Comparison of ENCODE assay signal across 2 cellular contexts in the genomic region with DNA sequence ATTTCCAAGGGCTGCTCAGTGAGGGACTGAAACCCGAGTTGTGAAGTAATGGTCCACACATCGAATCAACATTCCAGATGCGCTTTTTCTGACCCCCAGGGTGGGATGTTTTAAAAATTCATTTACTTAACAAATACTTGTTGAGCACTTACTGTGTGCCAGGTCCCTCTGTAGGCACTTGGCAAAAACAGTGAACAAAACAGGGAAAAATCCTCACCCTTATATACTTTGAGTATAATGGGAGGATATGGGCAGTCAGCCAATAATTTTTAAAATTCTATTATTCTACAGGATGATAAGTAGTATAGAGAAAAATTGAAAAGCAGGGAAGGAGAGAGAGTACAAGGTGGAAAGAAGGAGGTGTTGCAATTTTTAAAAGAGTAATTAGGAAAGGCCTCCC.
TF ChIP-seq lines count a peak whose summit lies in the region.

No MANE protein-coding gene starts in this region.

TF ChIP-seq in WTC11, 78 proteins besides CTCF, POLR2A, EP300 and RAD21 (continued from another document):
- TF ChIP-seq NR3C1 (CRISPR knock-in tag; conservative IDR thresholded peaks at IDR 0.05; ENCODE audit: low read depth) (no peak), PRDM15 (CRISPR knock-in tag; IDR thresholded peaks at IDR 0.05) (no peak), ERG (CRISPR knock-in tag; IDR thresholded peaks at IDR 0.05) (no peak), RORB (CRISPR knock-in tag; IDR thresholded peaks at IDR 0.05) (no peak), ZSCAN18 (CRISPR knock-in tag; IDR thresholded peaks at IDR 0.05) (no peak), ZNF532 (CRISPR knock-in tag; IDR thresholded peaks at IDR 0.05; ENCODE audit: borderline replicate concordance) (no peak), PRRX2 (CRISPR knock-in tag; IDR thresholded peaks at IDR 0.05) (no peak), MXD4 (CRISPR knock-in tag; IDR thresholded peaks at IDR 0.05; ENCODE audit: borderline replicate concordance) (no peak)
- TF ChIP-seq, protein P1, sequence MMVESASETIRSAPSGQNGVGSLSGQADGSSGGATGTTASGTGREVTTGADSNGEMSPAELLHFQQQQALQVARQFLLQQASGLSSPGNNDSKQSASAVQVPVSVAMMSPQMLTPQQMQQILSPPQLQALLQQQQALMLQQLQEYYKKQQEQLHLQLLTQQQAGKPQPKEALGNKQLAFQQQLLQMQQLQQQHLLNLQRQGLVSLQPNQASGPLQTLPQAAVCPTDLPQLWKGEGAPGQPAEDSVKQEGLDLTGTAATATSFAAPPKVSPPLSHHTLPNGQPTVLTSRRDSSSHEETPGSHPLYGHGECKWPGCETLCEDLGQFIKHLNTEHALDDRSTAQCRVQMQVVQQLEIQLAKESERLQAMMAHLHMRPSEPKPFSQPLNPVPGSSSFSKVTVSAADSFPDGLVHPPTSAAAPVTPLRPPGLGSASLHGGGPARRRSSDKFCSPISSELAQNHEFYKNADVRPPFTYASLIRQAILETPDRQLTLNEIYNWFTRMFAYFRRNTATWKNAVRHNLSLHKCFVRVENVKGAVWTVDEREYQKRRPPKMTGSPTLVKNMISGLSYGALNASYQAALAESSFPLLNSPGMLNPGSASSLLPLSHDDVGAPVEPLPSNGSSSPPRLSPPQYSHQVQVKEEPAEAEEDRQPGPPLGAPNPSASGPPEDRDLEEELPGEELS (CRISPR knock-in tag; IDR thresholded peaks at IDR 0.05): no peak
TF ChIP-seq in WTC11: peak in this region for 0.

TF ChIP-seq in endothelial cell of umbilical vein, 7 proteins besides CTCF, POLR2A, EP300 and RAD21 (continued from another document):
- TF ChIP-seq GATA2 (IDR thresholded peaks at IDR 0.05; ENCODE audit: insufficient read depth, insufficient read length, low read depth, low read length): no peak
- no peak for TF ChIP-seq JUN (IDR thresholded peaks at IDR 0.05; ENCODE audit: borderline replicate concordance, insufficient read depth, insufficient read length, low read depth)
- TF ChIP-seq, protein P2, sequence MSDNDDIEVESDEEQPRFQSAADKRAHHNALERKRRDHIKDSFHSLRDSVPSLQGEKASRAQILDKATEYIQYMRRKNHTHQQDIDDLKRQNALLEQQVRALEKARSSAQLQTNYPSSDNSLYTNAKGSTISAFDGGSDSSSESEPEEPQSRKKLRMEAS (IDR thresholded peaks at IDR 0.05; ENCODE audit: insufficient read depth, insufficient read length): no peak
- TF ChIP-seq MYC (IDR thresholded peaks at IDR 0.05; ENCODE audit: low read depth, low read length): no peak
- TF ChIP-seq EZH2 (IDR thresholded peaks at IDR 0.05; ENCODE audit: borderline replicate concordance, low read depth, low read length, severe bottlenecking): no peak
- no peak for TF ChIP-seq POLR2AphosphoS5 (IDR thresholded peaks at IDR 0.05; ENCODE audit: insufficient read depth, low read depth, low read length)
